ENCODE assay signal across 9 cellular contexts in the genomic region with DNA sequence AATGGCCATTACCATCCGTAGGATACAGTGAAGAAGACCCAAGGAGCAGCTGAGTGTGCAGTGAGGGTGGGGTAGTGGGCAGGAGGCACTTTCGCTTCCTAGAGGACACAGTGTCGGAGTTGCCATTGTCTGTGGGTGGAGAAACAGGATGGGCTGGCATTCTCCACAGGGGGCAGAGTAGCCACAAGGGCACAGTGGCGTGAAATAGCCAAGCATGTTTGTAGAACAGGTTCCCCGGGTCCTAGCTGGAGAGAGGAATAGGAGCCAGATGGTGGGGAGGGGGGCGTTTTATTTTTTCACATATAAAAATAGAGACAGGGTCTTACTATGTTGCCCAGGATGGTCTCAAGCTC. TPM values are rescaled to one million over a fixed set of nuclear protein-coding genes. Genes with fewer than 3 reads are reported as not detected.
DNase-seq lines count a peak whose midpoint lies in the region; ATAC-seq, FAIRE-seq and TF ChIP-seq lines count a peak whose summit lies in the region.
"Had no signal": no experiment of that assay in that cellular context is flagged by ENCODE, and none has a peak within 500 bp of the region (broad histone marks: within the 10 kb centered on the region; RNA-seq: fewer than 3 reads in every experiment).

No MANE protein-coding gene starts in this region.

- H3K9me3 ChIP-seq in PC-9 (ENCODE audit: insufficient read depth, low read depth): no peaks in the 10 kb centered on the region
- H3K9me3 ChIP-seq in keratinocyte (ENCODE audit: control insufficient read depth, low read depth, low read length): no peaks in the 10 kb centered on the region
- H3K9me3 ChIP-seq in MG63: no peaks in the 10 kb centered on the region

- FAIRE-seq in keratinocyte (lab: Jason Lieb, UNC): no peak
- FAIRE-seq: colon had no signal

- peak; percentile 52; the same call in 1 of the 2 replicates for TF ChIP-seq CTCF in PC-9 (conservative IDR thresholded peaks at IDR 0.05)
- TF ChIP-seq CTCF in keratinocyte (optimal IDR thresholded peaks at IDR 0.05 in 1 of 3, IDR thresholded peaks at IDR 0.05 in 1 of 3, conservative IDR thresholded peaks at IDR 0.05 in 1 of 3; ENCODE audit: extremely low read depth in 1 of 3, insufficient read depth in 2 of 3, low read length in 3 of 3): no peak

- BruUV-seq in PC-9 (replicated peaks; lab: Mats Ljungman, UMichigan): no TSS peak

- intact Hi-C loops in activated CD4-positive, alpha-beta T cell treated with anti-CD3 and anti-CD28 coated beads, Interleukin-2, amount 10 ng/mL, durations not matched to agents 24 days and 14 days (cut with micrococcal nuclease): loop anchor here (10.0 kb wide), 2 partner anchors 231 to 539 kb away; a partner anchor contains a TSS
- intact Hi-C loops in PC-9 (cut with micrococcal nuclease; ENCODE audit: unreplicated experiment): loop anchor here (1.0 to 10.0 kb wide), 5 partner anchors 46 to 389 kb away; no protein-coding TSS in a partner anchor

- CTCF ChIA-PET in PC-9 (lab: Charles Lee): interaction anchor here (0.6 to 1.0 kb wide), 2 partner anchors 26 to 202 kb away, joined by 3 to 4 read pairs; no protein-coding TSS in a partner anchor

- peaks cover 25% of the 10 kb centered on the region for H3K36me3 Mint-ChIP-seq in activated CD4-positive, alpha-beta T cell treated with anti-CD3 and anti-CD28 coated beads, Interleukin-2, amount 10 ng/mL, durations not matched to agents 24 days and 14 days (ENCODE audit: low read depth)
- peaks cover 37% of the 10 kb centered on the region for H3K36me3 Mint-ChIP-seq in stimulated activated memory B cell treated with anti-CD40 and anti-IgM and Interleukin-4, amounts not matched to agents 10 μg/mL and 1 μg/mL and 100 μg/mL, for 72 hours

- H3K79me2 ChIP-seq in PC-9 (ENCODE audit: low read depth) (peaks cover 76% of the 10 kb centered on the region), keratinocyte (ENCODE audit: control insufficient read depth, insufficient read depth, low read length) (peaks cover 46% of the 10 kb centered on the region)

- H3K27me3 ChIP-seq in PC-9 (ENCODE audit: insufficient read depth, low read depth): no peaks in the 10 kb centered on the region
- H3K27me3 ChIP-seq in keratinocyte (ENCODE audit: control insufficient read depth, extremely low read depth, insufficient read depth, low read length): no peaks in the 10 kb centered on the region
- H3K27me3 ChIP-seq in MG63: no peaks in the 10 kb centered on the region

- H3K9ac ChIP-seq in keratinocyte (ENCODE audit: control insufficient read depth, extremely low read depth, insufficient read depth, low read length): no peak overlapping the region

- H3K4me1 ChIP-seq in PC-9 (replicated peaks; ENCODE audit: insufficient read depth) (peaks cover 73% of the 10 kb centered on the region), keratinocyte (ENCODE audit: control insufficient read depth, extremely low read depth, insufficient read depth, low read length) (peaks cover 48% of the 10 kb centered on the region)

- no peaks in the 10 kb centered on the region for H3K27me3 Mint-ChIP-seq in activated CD4-positive, alpha-beta T cell treated with anti-CD3 and anti-CD28 coated beads, Interleukin-2, amount 10 ng/mL, durations not matched to agents 24 days and 14 days
- no peaks in the 10 kb centered on the region for H3K27me3 Mint-ChIP-seq in stimulated activated memory B cell treated with anti-CD40 and anti-IgM and Interleukin-4, amounts not matched to agents 10 μg/mL and 1 μg/mL and 100 μg/mL, for 72 hours

- peak overlapping the region; percentile 25 for H3K27ac Mint-ChIP-seq in activated CD4-positive, alpha-beta T cell treated with anti-CD3 and anti-CD28 coated beads, Interleukin-2, amount 10 ng/mL, durations not matched to agents 24 days and 14 days
- H3K27ac Mint-ChIP-seq in stimulated activated memory B cell treated with anti-CD40 and anti-IgM and Interleukin-4, amounts not matched to agents 10 μg/mL and 1 μg/mL and 100 μg/mL, for 72 hours: peak overlapping the region; percentile 91

- dilution Hi-C loops in keratinocyte (cut with MboI; ENCODE audit: extremely low pct_ligation_motif_present, low sequenced_read_pairs): no loop called here

- H3K9me1 ChIP-seq in keratinocyte (ENCODE audit: control insufficient read depth, extremely low read depth, insufficient read depth, low read length): no peaks in the 10 kb centered on the region

- H3K27ac ChIP-seq in PC-9 (peak overlapping the region; percentile 99), keratinocyte (ENCODE audit: control insufficient read depth, insufficient read depth, low read length) (no peak overlapping the region)

- H3K36me3 ChIP-seq in PC-9 (ENCODE audit: low read depth) (0 out of 2 replicates have a peak, but pooled peaks cover 12% of the 10 kb centered on the region), keratinocyte (ENCODE audit: control insufficient read depth in 2 of 2, extremely low read depth in 1 of 2, insufficient read depth in 2 of 2, low read length in 2 of 2) (peaks cover 0 to 3% of the 10 kb centered on the region in 2 experiments), MG63 (no peaks in the 10 kb centered on the region)

- H3K4me2 ChIP-seq in PC-9: peak overlapping the region; percentile 88
- peak overlapping the region; percentile 100 for H3K4me2 ChIP-seq in keratinocyte (ENCODE audit: control insufficient read depth, extremely low read depth, insufficient read depth, low read depth, low read length)

- DNase-seq in activated CD4-positive, alpha-beta T cell treated with anti-CD3 and anti-CD28 coated beads, Interleukin-2, amount 10 ng/mL, durations not matched to agents 24 days and 14 days: no peak
- no peak for DNase-seq in activated CD4-positive, alpha-beta T cell treated with anti-CD3 and anti-CD28 coated beads for 4 hours
- DNase-seq in PC-9: peak; percentile 79 to 88
- no peak for DNase-seq in keratinocyte (ENCODE audit: low read depth, low spot score)
- no peak for DNase-seq in NCI-H774 (lab: John Stamatoyannopoulos, UW)
- DNase-seq in MG63: no peak
- DNase-seq in SW 1271 (lab: John Stamatoyannopoulos, UW): no peak

- no peak for ATAC-seq in stimulated activated memory B cell treated with anti-CD40 and anti-IgM and Interleukin-4, amounts not matched to agents 10 μg/mL and 1 μg/mL and 100 μg/mL, for 72 hours

- POLR2A ChIA-PET in PC-9 (lab: Charles Lee; ENCODE audit: unreplicated experiment): interaction anchor here (0.6 to 0.7 kb wide), 2 partner anchors 19 to 131 kb away, joined by 3 to 13 read pairs; no protein-coding TSS in a partner anchor

- no peaks in the 10 kb centered on the region for H3K9me2 ChIP-seq in PC-9 (ENCODE audit: insufficient read depth)

- H3K4me1 Mint-ChIP-seq in activated CD4-positive, alpha-beta T cell treated with anti-CD3 and anti-CD28 coated beads, Interleukin-2, amount 10 ng/mL, durations not matched to agents 24 days and 14 days: peaks cover 55% of the 10 kb centered on the region
- H3K4me1 Mint-ChIP-seq in stimulated activated memory B cell treated with anti-CD40 and anti-IgM and Interleukin-4, amounts not matched to agents 10 μg/mL and 1 μg/mL and 100 μg/mL, for 72 hours: peaks cover 87% of the 10 kb centered on the region

- no peak overlapping the region for H2AFZ ChIP-seq in PC-9
- no peak overlapping the region for H2AFZ ChIP-seq in keratinocyte (ENCODE audit: control insufficient read depth, low read length)

- H3F3A ChIP-seq in PC-9 (ENCODE audit: insufficient read depth, low read depth): peaks cover 45% of the 10 kb centered on the region

- peaks cover 12% of the 10 kb centered on the region; the same call in 1 of the 2 replicates for H4K20me1 ChIP-seq in PC-9 (ENCODE audit: insufficient read depth)
- H4K20me1 ChIP-seq in keratinocyte (ENCODE audit: control insufficient read depth, extremely low read depth, insufficient read depth, low read length): peaks cover 4% of the 10 kb centered on the region

- H3K4me3 Mint-ChIP-seq in activated CD4-positive, alpha-beta T cell treated with anti-CD3 and anti-CD28 coated beads, Interleukin-2, amount 10 ng/mL, durations not matched to agents 24 days and 14 days: no peak overlapping the region
- H3K4me3 Mint-ChIP-seq in stimulated activated memory B cell treated with anti-CD40 and anti-IgM and Interleukin-4, amounts not matched to agents 10 μg/mL and 1 μg/mL and 100 μg/mL, for 72 hours: peak overlapping the region; percentile 61

- H3K4me3 ChIP-seq in PC-9: peak overlapping the region; percentile 88
- no peak overlapping the region for H3K4me3 ChIP-seq in keratinocyte (ENCODE audit: control insufficient read depth in 2 of 3, extremely low read depth in 1 of 3, insufficient read depth in 2 of 3, low read depth in 1 of 3, low read length in 3 of 3)
- H3K4me3 ChIP-seq in MG63: no peak overlapping the region

- no peaks in the 10 kb centered on the region for H3K9me3 Mint-ChIP-seq in activated CD4-positive, alpha-beta T cell treated with anti-CD3 and anti-CD28 coated beads, Interleukin-2, amount 10 ng/mL, durations not matched to agents 24 days and 14 days
- H3K9me3 Mint-ChIP-seq in stimulated activated memory B cell treated with anti-CD40 and anti-IgM and Interleukin-4, amounts not matched to agents 10 μg/mL and 1 μg/mL and 100 μg/mL, for 72 hours: no peaks in the 10 kb centered on the region

RNA-seq across cellular contexts. Expression of a gene that starts 3.5 kb away (rescaled TPM):
- 53.9 and 63.7 TPM in 2 replicates for total RNA-seq in activated CD4-positive, alpha-beta T cell treated with anti-CD3 and anti-CD28 coated beads, Interleukin-2, amount 10 ng/mL, durations not matched to agents 24 days and 14 days
- 84.9 and 122 TPM in 2 replicates for total RNA-seq in PC-9 (2021)
- polyA plus RNA-seq in keratinocyte: 4.6 to 12.4 TPM (median 8.3 TPM) in 3 replicates
- polyA plus RNA-seq in keratinocyte (2011; ENCODE audit: low read depth): 4.0 TPM
- 3.1 and 3.5 TPM in 2 replicates for polyA plus RNA-seq in keratinocyte (2011; cell fraction: cytosol; rRNA removed)
- polyA plus RNA-seq in keratinocyte (2011; cell fraction: nucleus; rRNA removed): 18.1 and 18.8 TPM in 2 replicates
- 7.3 and 9.0 TPM in 2 replicates for polyA plus RNA-seq in keratinocyte (2012; ENCODE audit: low replicate concordance)
- polyA minus RNA-seq in keratinocyte: 9.9 to 24.3 TPM (median 16.6 TPM) in 3 replicates
- 7.5 TPM for polyA minus RNA-seq in keratinocyte (2011; cell fraction: cytosol; rRNA and poly(A)+ RNA removed)
- 14.5 and 19.1 TPM in 2 replicates for polyA minus RNA-seq in keratinocyte (2011; cell fraction: nucleus; rRNA and poly(A)+ RNA removed)
- total RNA-seq in MG63 (2014; rRNA removed; shearing (Covaris generic); ENCODE audit: low replicate concordance): 2.6 and 3.4 TPM in 2 replicates

Comparison
In these comparisons a context has a peak if more than half of its experiments do, and no peak if none do; other contexts are left out.
1. DNase-seq: peak in PC-9 (2 of 2); none in activated CD4-positive, alpha-beta T cell treated with anti-CD3 and anti-CD28 coated beads, Interleukin-2, amount 10 ng/mL, durations not matched to agents 24 days and 14 days (single experiment), activated CD4-positive, alpha-beta T cell treated with anti-CD3 and anti-CD28 coated beads for 4 hours (0 of 2), keratinocyte (single experiment), NCI-H774 (single experiment), MG63 (single experiment) and SW 1271 (0 of 2).
2. RNA of a gene that starts 3.5 kb away (total RNA-seq): 84.9 to 122 TPM in PC-9 and 53.9 to 63.7 TPM in activated CD4-positive, alpha-beta T cell treated with anti-CD3 and anti-CD28 coated beads, Interleukin-2, amount 10 ng/mL, durations not matched to agents 24 days and 14 days; 2.6 to 3.4 TPM in MG63; every median in the first group is over 10 times any median in the second.